ENCODE assay signal across 8 cellular contexts in the genomic region with DNA sequence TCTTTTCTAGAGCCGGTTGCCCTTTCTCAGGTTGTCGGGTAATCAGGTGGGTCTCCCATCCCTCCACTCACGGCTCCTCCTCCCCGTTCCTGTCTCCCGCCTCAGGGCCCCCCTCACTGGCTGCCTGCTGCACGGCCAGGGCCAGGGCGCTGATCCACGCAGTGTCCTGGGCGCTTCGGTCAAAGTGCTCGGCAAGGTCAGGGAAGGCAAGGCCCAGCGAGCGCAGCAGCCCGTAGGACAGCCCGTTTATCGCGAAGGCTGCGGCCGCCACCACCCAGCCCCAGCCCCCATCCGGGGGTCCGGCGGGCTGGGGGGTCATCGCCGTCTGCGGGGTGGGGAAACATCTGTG. TPM values are rescaled to one million over a fixed set of nuclear protein-coding genes. Genes with fewer than 3 reads are reported as not detected.
DNase-seq lines count a peak whose midpoint lies in the region; ATAC-seq, FAIRE-seq and TF ChIP-seq lines count a peak whose summit lies in the region.

No MANE protein-coding gene starts in this region.

- H3K9me3 ChIP-seq in BLaER1: no peaks in the 10 kb centered on the region
- H3K9me3 ChIP-seq in SJSA1 (replicated peaks): no peaks in the 10 kb centered on the region
- peaks cover 0 to 8% of the 10 kb centered on the region in 2 donors for H3K9me3 ChIP-seq in neuronal stem cell (replicated peaks in 1 of 2; ENCODE audit: control insufficient read depth in 2 of 2, insufficient read depth in 1 of 2, low read depth in 1 of 2, low read length in 2 of 2)

- H3K4me2 ChIP-seq in BLaER1: peak overlapping the region; percentile 98
- peak overlapping the region; percentile 83 for H3K4me2 ChIP-seq in neuronal stem cell (ENCODE audit: insufficient read depth, low read length, poor library complexity, severe bottlenecking)

- H4K20me1 ChIP-seq in BLaER1: no peaks in the 10 kb centered on the region

- H2BK120ac ChIP-seq in neuronal stem cell (ENCODE audit: low read depth, low read length): no peak overlapping the region

- H3K27ac ChIP-seq in BLaER1 (peak overlapping the region; percentile 85), SJSA1 (no peak overlapping the region), neuronal stem cell (replicated peaks; ENCODE audit: low read length) (no peak overlapping the region)

- H2AFZ ChIP-seq in neuronal stem cell (ENCODE audit: low read length): peak overlapping the region; percentile 76

- H3K9ac ChIP-seq in BLaER1 (peak overlapping the region; percentile 79), neuronal stem cell (ENCODE audit: low read depth, low read length, poor library complexity) (peak overlapping the region; percentile 70)

- H3K4me3 ChIP-seq in BLaER1 (peak overlapping the region; percentile 68), SJSA1 (peak overlapping the region; percentile 8; the same call in 1 of the 2 replicates), fibroblast of pulmonary artery (replicated peaks; ENCODE audit: low read depth, low read length) (peak overlapping the region; percentile 50), neuronal stem cell (ENCODE audit: low read length in 2 of 2) (peak overlapping the region in 1 of 2 donors; percentile 71)

- H3K23ac ChIP-seq in neuronal stem cell (ENCODE audit: low read depth, low read length, poor library complexity): peak overlapping the region; percentile 97

- H3K14ac ChIP-seq in neuronal stem cell (ENCODE audit: low read length): peak overlapping the region; percentile 63

- H3K27me3 ChIP-seq in BLaER1 (peaks cover 50% of the 10 kb centered on the region), SJSA1 (replicated peaks) (peaks cover 19% of the 10 kb centered on the region), neuronal stem cell (ENCODE audit: control insufficient read depth in 3 of 3, insufficient read depth in 3 of 3, low read depth in 1 of 3, low read length in 3 of 3) (peaks cover 0 to 48% (median 21%) of the 10 kb centered on the region in 3 experiments)

- H3K79me1 ChIP-seq in neuronal stem cell (ENCODE audit: low read depth, low read length): peaks cover 3% of the 10 kb centered on the region

- TF ChIP-seq CTCF in fibroblast of pulmonary artery (IDR thresholded peaks at IDR 0.05; ENCODE audit: low read length, missing control alignments): no peak

- in situ Hi-C loops in ACHN (cut with HindIII; ENCODE audit: low pct_ligation_motif_present, low pct_unique_long_range_greater_than_20kb, low sequenced_read_pairs): no loop called here

- DNase-seq in SJSA1 (ENCODE audit: low read depth in 1 of 2, low spot score in 2 of 2): no peak
- no peak for DNase-seq in fibroblast of pulmonary artery (ENCODE audit: low read depth)
- DNase-seq in neuronal stem cell (ENCODE audit: low spot score): no peak
- no peak for DNase-seq in NCI-H1436 (lab: John Stamatoyannopoulos, UW)
- no peak for DNase-seq in ACHN
- DNase-seq in RCC 7860 (ENCODE audit: low spot score): no peak

- H3K18ac ChIP-seq in neuronal stem cell (ENCODE audit: low read length): peak overlapping the region; percentile 90

- no peak for FAIRE-seq in RCC 7860 (lab: Jason Lieb, UNC)

- H2AK5ac ChIP-seq in neuronal stem cell (ENCODE audit: low read depth, low read length): peak overlapping the region; percentile 96

- no peak overlapping the region for H4K91ac ChIP-seq in neuronal stem cell (ENCODE audit: low read depth, low read length, poor library complexity)

- H2BK12ac ChIP-seq in neuronal stem cell (ENCODE audit: low read length): no peak overlapping the region

- H2BK5ac ChIP-seq in neuronal stem cell (ENCODE audit: low read length): no peak overlapping the region

- peak overlapping the region; percentile 75 for H2BK15ac ChIP-seq in neuronal stem cell (ENCODE audit: low read length)

- H3K4me1 ChIP-seq in BLaER1: peaks cover 78% of the 10 kb centered on the region
- H3K4me1 ChIP-seq in SJSA1 (replicated peaks): peaks cover 10% of the 10 kb centered on the region
- H3K4me1 ChIP-seq in neuronal stem cell (ENCODE audit: control insufficient read depth in 2 of 2, insufficient read depth in 1 of 2, low read depth in 1 of 2, low read length in 2 of 2): peaks cover 13 to 27% of the 10 kb centered on the region in 2 donors

- no peak for ATAC-seq in HG02678 (IDR thresholded peaks at IDR 0.05; ENCODE audit: unreplicated experiment)

- H3K4ac ChIP-seq in neuronal stem cell (ENCODE audit: low read length): no peak overlapping the region

- no CpG with 5 or more reads among the region's 25 CpGs for WGBS in neuronal stem cell (ENCODE audit: extremely low coverage in 2 of 2, insufficient read length in 2 of 2, insufficient replicate concordance in 1 of 2), 2 donors

- peak overlapping the region; percentile 86 for H4K8ac ChIP-seq in neuronal stem cell (ENCODE audit: low read depth, low read length)

- H3K36me3 ChIP-seq in BLaER1 (no peaks in the 10 kb centered on the region), SJSA1 (no peaks in the 10 kb centered on the region), neuronal stem cell (replicated peaks in 1 of 2; ENCODE audit: control insufficient read depth in 2 of 2, insufficient read depth in 2 of 2, low read length in 2 of 2) (no peaks in the 10 kb centered on the region)

RNA-seq across cellular contexts. Expression of a gene that starts 0.7 kb away (rescaled TPM):
- total RNA-seq in SJSA1 (2014; rRNA removed; shearing (Covaris generic)): not detected in 2 replicates
- 0.04 TPM for polyA plus RNA-seq in neuronal stem cell (2013, experiment 1 of 2)
- polyA plus RNA-seq in neuronal stem cell (2013, experiment 2 of 2): 0.03 TPM

RNA-seq across cellular contexts. Expression of a gene that starts 7.4 kb away (rescaled TPM):
- not detected in 2 replicates for total RNA-seq in SJSA1 (2014; rRNA removed; shearing (Covaris generic))
- 3.0 TPM for polyA plus RNA-seq in neuronal stem cell (2013, experiment 1 of 2)
- polyA plus RNA-seq in neuronal stem cell (2013, experiment 2 of 2): 3.4 TPM

RNA-seq across cellular contexts. Expression of a gene that starts 20.3 kb away (rescaled TPM):
- not detected in 2 replicates for total RNA-seq in SJSA1 (2014; rRNA removed; shearing (Covaris generic))
- polyA plus RNA-seq in neuronal stem cell (2013, experiment 1 of 2): 3.1 TPM
- 2.8 TPM for polyA plus RNA-seq in neuronal stem cell (2013, experiment 2 of 2)

RNA-seq across cellular contexts. Expression of a gene that starts 30.7 kb away (rescaled TPM):
- 104 and 146 TPM in 2 replicates for total RNA-seq in SJSA1 (2014; rRNA removed; shearing (Covaris generic))
- polyA plus RNA-seq in neuronal stem cell (2013, experiment 1 of 2): 400 TPM
- polyA plus RNA-seq in neuronal stem cell (2013, experiment 2 of 2): 390 TPM

RNA-seq across cellular contexts. Expression of a gene that starts 36.9 kb away (rescaled TPM):
- total RNA-seq in SJSA1 (2014; rRNA removed; shearing (Covaris generic)): not detected in 2 replicates
- polyA plus RNA-seq in neuronal stem cell (2013, experiment 1 of 2): not detected
- not detected for polyA plus RNA-seq in neuronal stem cell (2013, experiment 2 of 2)
